18 cellular contexts compared by ENCODE assay signal in genomic region chr6:75993236-75994162, GRCh38.
"Had no signal": no experiment of that assay in that cellular context is flagged by ENCODE, and none has a peak within 500 bp of the region (broad histone marks: within the 10 kb centered on the region; RNA-seq: fewer than 3 reads in every experiment).

No MANE protein-coding gene starts in this region.

- H3K27ac ChIP-seq: adrenal gland, esophagus squamous epithelium, left lung, ovary, spleen, suprapubic skin, upper lobe of left lung had no signal

- H3K4me1 Mint-ChIP-seq: activated CD4-positive, alpha-beta memory T cell treated with anti-CD3 and anti-CD28 coated beads, Interleukin-2, amount 10 ng/mL, durations not matched to agents 7 days and 5 days; activated naive CD4-positive, alpha-beta T cell treated with anti-CD3 and anti-CD28 coated beads, Interleukin-2, amount 50 U/mL, for 24 hours; memory B cell; neural crest cell; T-helper 17 cell had no signal

- H3K4me3 ChIP-seq: adrenal gland, esophagus squamous epithelium, left lung, ovary, spleen, suprapubic skin, upper lobe of left lung had no signal

- H3K36me3 Mint-ChIP-seq: memory B cell had no signal

- H3K36me3 ChIP-seq: adrenal gland, esophagus squamous epithelium, left lung, ovary, spleen, suprapubic skin, upper lobe of left lung had no signal

- H3K27me3 Mint-ChIP-seq: activated naive CD4-positive, alpha-beta T cell treated with anti-CD3 and anti-CD28 coated beads, Interleukin-2, amount 50 U/mL, for 24 hours; memory B cell; stimulated activated naive CD8-positive, alpha-beta T cell treated with anti-CD3 and anti-CD28 coated beads, Interleukin-15, Interleukin-2, amounts not matched to agents 100 ng/mL and 50 ng/mL, for 24 hours; T-helper 17 cell had no signal

- H3K9me3 Mint-ChIP-seq: activated CD4-positive, alpha-beta memory T cell treated with anti-CD3 and anti-CD28 coated beads, Interleukin-2, amount 10 ng/mL, durations not matched to agents 7 days and 5 days; activated naive CD4-positive, alpha-beta T cell treated with anti-CD3 and anti-CD28 coated beads, Interleukin-2, amount 50 U/mL, for 24 hours; activated T-cell treated with anti-CD3 and anti-CD28 coated beads, Interleukin-2, amount 50 U/mL, for 4 hours; memory B cell; neural crest cell had no signal

- H3K9me3 ChIP-seq: adrenal gland, esophagus squamous epithelium, left lung, ovary, spleen, suprapubic skin, upper lobe of left lung had no signal

- H3K27ac Mint-ChIP-seq: activated CD4-positive, alpha-beta memory T cell treated with anti-CD3 and anti-CD28 coated beads, Interleukin-2, amount 10 ng/mL, durations not matched to agents 7 days and 5 days; activated naive CD4-positive, alpha-beta T cell treated with anti-CD3 and anti-CD28 coated beads, Interleukin-2, amount 50 U/mL, for 24 hours; memory B cell; stimulated activated naive CD8-positive, alpha-beta T cell treated with anti-CD3 and anti-CD28 coated beads, Interleukin-15, Interleukin-2, amounts not matched to agents 100 ng/mL and 50 ng/mL, for 24 hours; T-helper 17 cell had no signal

- ATAC-seq: activated T-cell treated with anti-CD3 and anti-CD28 coated beads, Interleukin-2, amount 50 U/mL, for 4 hours; left lung; sciatic nerve; T-helper 17 cell had no signal

- H3K4me1 ChIP-seq: adrenal gland, esophagus squamous epithelium, left lung, spleen, suprapubic skin, upper lobe of left lung had no signal

- H3K4me3 Mint-ChIP-seq: activated CD4-positive, alpha-beta memory T cell treated with anti-CD3 and anti-CD28 coated beads, Interleukin-2, amount 10 ng/mL, durations not matched to agents 7 days and 5 days; activated naive CD4-positive, alpha-beta T cell treated with anti-CD3 and anti-CD28 coated beads, Interleukin-2, amount 50 U/mL, for 24 hours; activated T-cell treated with anti-CD3 and anti-CD28 coated beads, Interleukin-2, amount 50 U/mL, for 4 hours; memory B cell; neural crest cell; stimulated activated naive CD8-positive, alpha-beta T cell treated with anti-CD3 and anti-CD28 coated beads, Interleukin-15, Interleukin-2, amounts not matched to agents 100 ng/mL and 50 ng/mL, for 24 hours; T-helper 17 cell had no signal

- H3K27me3 ChIP-seq: esophagus squamous epithelium, left lung, ovary, spleen, suprapubic skin, upper lobe of left lung had no signal

- DNase-seq: activated CD4-positive, alpha-beta memory T cell treated with anti-CD3 and anti-CD28 coated beads, Interleukin-2, amount 10 ng/mL, durations not matched to agents 7 days and 5 days; activated CD4-positive, alpha-beta T cell treated with anti-CD3 and anti-CD28 coated beads for 4 hours; activated effector memory CD4-positive, alpha-beta T cell treated with anti-CD3 and anti-CD28 coated beads, Interleukin-2, amount 50 U/mL, for 16 hours; activated T-cell treated with anti-CD3 and anti-CD28 coated beads, Interleukin-2, amount 50 U/mL, for 4 hours; adrenal gland; esophagus squamous epithelium; islet precursor cell; left lung; ovary; spleen; T-helper 17 cell; upper lobe of left lung had no signal
